ENCODE assay signal across 23 cellular contexts in genomic region chr14:86990396-86990795, GRCh38.
"Had no signal": no experiment of that assay in that cellular context is flagged by ENCODE, and none has a peak within 500 bp of the region (broad histone marks: within the 10 kb centered on the region; RNA-seq: fewer than 3 reads in every experiment).

No MANE protein-coding gene starts in this region.

- H3K9ac ChIP-seq: KMS-11, SK-N-SH had no signal

- H3K27me3 ChIP-seq: MG63 had no signal

- H3K36me3 Mint-ChIP-seq: IgD-negative memory B cell had no signal

- H3K4me1 Mint-ChIP-seq: IgD-negative memory B cell had no signal

- H3K27ac ChIP-seq: HL-60, KMS-11, RWPE1 had no signal

- H3K4me2 ChIP-seq: KMS-11, SK-N-SH had no signal

- H3K4me3 Mint-ChIP-seq: IgD-negative memory B cell had no signal

- H3K36me3 ChIP-seq: MG63 had no signal

- H3K4me3 ChIP-seq: K562, MG63 had no signal

- H3K27ac Mint-ChIP-seq: IgD-negative memory B cell had no signal

- DNase-seq: MG63, NCI-H1092, NCI-H1105 treated with DMSO at 0.1 percent for 48 hours, NCI-H1417 treated with DMSO at 0.1 percent for 48 hours, NCI-H187, NCI-H2029, NCI-H2081 treated with DMSO at 0.1 percent for 48 hours, NCI-H2171, NCI-H226, NCI-H446, NCI-H510A, NCI-H524 treated with DMSO at 0.1 percent for 48 hours, NCI-H69, NCI-H774, PC-3, SHP77, SK-N-SH had no signal

- H3K9me3 ChIP-seq: MG63, SK-N-SH had no signal

- H3K27me3 Mint-ChIP-seq: IgD-negative memory B cell had no signal

- ATAC-seq: K562, Panc1, PC-3 had no signal
